1 cellular context compared by ENCODE assay signal in genomic region chr16:29943846-29944669, GRCh38.
TF ChIP-seq lines count a peak whose summit lies in the region.

No MANE protein-coding gene starts in this region.

TF ChIP-seq in HepG2, 621 proteins besides CTCF, POLR2A, EP300 and RAD21 (continued from another document and continues in another):
- TF ChIP-seq YY1 (IDR thresholded peaks at IDR 0.05; ENCODE audit: insufficient read depth, insufficient replicate concordance, low read depth, low read length) (no peak), FOXP4 (CRISPR knock-in tag; IDR thresholded peaks at IDR 0.05) (peak; percentile 46), KLF16 (CRISPR knock-in tag; IDR thresholded peaks at IDR 0.05) (peak in 1 of 2 experiments; percentile 58; a peak in 1 of 4 replicates), FOXA1 (IDR thresholded peaks at IDR 0.05) (no peak), FOXA1 (CRISPR knock-in tag; IDR thresholded peaks at IDR 0.05) (peak; percentile 71), ZNF280D (CRISPR knock-in tag; IDR thresholded peaks at IDR 0.05) (0 out of 2 replicates have a peak, but pooled peaks have one; percentile 19), PRDM4 (CRISPR knock-in tag; IDR thresholded peaks at IDR 0.05; ENCODE audit: borderline replicate concordance) (no peak), GPN1 (CRISPR knock-in tag; IDR thresholded peaks at IDR 0.05; ENCODE audit: borderline replicate concordance) (no peak), MIER2 (CRISPR knock-in tag; IDR thresholded peaks at IDR 0.05) (0 out of 2 replicates have a peak, but pooled peaks have one; percentile 6), ZNF335 (CRISPR knock-in tag; IDR thresholded peaks at IDR 0.05) (no peak), LCORL (IDR thresholded peaks at IDR 0.05) (no peak), LCORL (CRISPR knock-in tag; IDR thresholded peaks at IDR 0.05) (peak; percentile 36; the same call in 1 of the 2 replicates), SIX4 (CRISPR knock-in tag; IDR thresholded peaks at IDR 0.05) (peak; percentile 98), SAP130 (CRISPR knock-in tag; IDR thresholded peaks at IDR 0.05; ENCODE audit: low read depth) (peak; percentile 68), ZNF451 (CRISPR knock-in tag; IDR thresholded peaks at IDR 0.05) (0 out of 2 replicates have a peak, but pooled peaks have one; percentile 29), ZNF792 (CRISPR knock-in tag; IDR thresholded peaks at IDR 0.05) (0 out of 2 replicates have a peak, but pooled peaks have one; percentile 37), ZNF530 (CRISPR knock-in tag; IDR thresholded peaks at IDR 0.05; ENCODE audit: low read depth) (no peak), ZC3H4 (CRISPR knock-in tag; IDR thresholded peaks at IDR 0.05; ENCODE audit: borderline replicate concordance) (no peak), JUN (CRISPR knock-in tag; IDR thresholded peaks at IDR 0.05) (peak; percentile 65), ETV5 (CRISPR knock-in tag; IDR thresholded peaks at IDR 0.05; ENCODE audit: borderline replicate concordance) (peak; percentile 16; the same call in 1 of the 2 replicates), HNF1A (IDR thresholded peaks at IDR 0.05; ENCODE audit: low read depth) (peak; percentile 68), HNF1A (CRISPR knock-in tag; IDR thresholded peaks at IDR 0.05; ENCODE audit: borderline replicate concordance) (peak; percentile 87), BRCA1 (CRISPR knock-in tag; IDR thresholded peaks at IDR 0.05) (0 out of 2 replicates have a peak, but pooled peaks have one; percentile 25), MTERF4 (CRISPR knock-in tag; IDR thresholded peaks at IDR 0.05) (peak; percentile 17; the same call in 1 of the 2 replicates), MXI1 (IDR thresholded peaks at IDR 0.05; ENCODE audit: borderline replicate concordance, low read depth, low read length) (peak; percentile 57; the same call in 1 of the 3 replicates), ZNF614 (CRISPR knock-in tag; IDR thresholded peaks at IDR 0.05; ENCODE audit: borderline replicate concordance) (0 out of 2 replicates have a peak, but pooled peaks have one; percentile 36), ZNF317 (CRISPR knock-in tag; IDR thresholded peaks at IDR 0.05) (no peak), NR2F6 (IDR thresholded peaks at IDR 0.05) (no peak), NR2F6 (CRISPR knock-in tag; IDR thresholded peaks at IDR 0.05) (peak; percentile 12; the same call in 1 of the 2 replicates), TEAD3 (CRISPR knock-in tag; optimal IDR thresholded peaks at IDR 0.05; ENCODE audit: borderline replicate concordance) (peak; percentile 97), HNRNPUL1 (IDR thresholded peaks at IDR 0.05; ENCODE audit: low read depth, low read length) (no peak), MAFK (conservative IDR thresholded peaks at IDR 0.05 in 1 of 2, IDR thresholded peaks at IDR 0.05 in 1 of 2; ENCODE audit: low read length in 2 of 2) (peak; percentile 22 to 32; a peak in 2 of 4 replicates), ZNF691 (CRISPR knock-in tag; IDR thresholded peaks at IDR 0.05; ENCODE audit: borderline replicate concordance, low read depth) (peak; percentile 56; the same call in 1 of the 2 replicates), HMGXB3 (CRISPR knock-in tag; IDR thresholded peaks at IDR 0.05; ENCODE audit: borderline replicate concordance) (0 out of 2 replicates have a peak, but pooled peaks have one; percentile 30), PAXIP1 (CRISPR knock-in tag; conservative IDR thresholded peaks at IDR 0.05) (peak; percentile 42)
